8 cellular contexts compared by ENCODE assay signal in genomic region chr2:46297546-46298271, GRCh38. TPM values are rescaled to one million over a fixed set of nuclear protein-coding genes. Genes with fewer than 3 reads are reported as not detected.
DNase-seq lines count a peak whose midpoint lies in the region; ATAC-seq, FAIRE-seq and TF ChIP-seq lines count a peak whose summit lies in the region.

No MANE protein-coding gene starts in this region.

- FAIRE-seq in K562 (lab: Jason Lieb, UNC) (peak; percentile 11), kidney (lab: Jason Lieb, UNC) (no peak)

- POLR2A ChIA-PET in K562 (lab: Yijun Ruan, JAX), result interaction anchor here (0.5 to 1.5 kb wide), 10 partner anchors 11 to 318 kb away, joined by 3 to 16 read pairs (median 4); no protein-coding TSS in a partner anchor

- TSS peak; percentile 48 for BruUV-seq in K562 (replicated peaks; lab: Mats Ljungman, UMichigan)

- TF ChIP-seq EP300 in K562 (IDR thresholded peaks at IDR 0.05; ENCODE audit: low read length), result no peak

- H3K27ac ChIP-seq in K562 (ENCODE audit: extremely low read depth, low read depth, low read length), result peak overlapping the region; percentile 66; the same call in 2 of the 3 replicates
- peak overlapping the region; percentile 97 for H3K27ac ChIP-seq in kidney (ENCODE audit: low read depth in 2 of 2, low read length in 2 of 2)

- TF ChIP-seq CTCF in K562 (IDR thresholded peaks at IDR 0.05 in 2 of 3, conservative IDR thresholded peaks at IDR 0.05 in 1 of 3; ENCODE audit: insufficient read depth in 2 of 3, low read depth in 1 of 3, low read length in 3 of 3) (peak in 2 of 3 experiments; percentile 23 to 75; a peak in 2 of 6 replicates), kidney (IDR thresholded peaks at IDR 0.05; ENCODE audit: borderline replicate concordance, extremely low read depth, insufficient read depth) (no peak)

- no peak for TF ChIP-seq POLR2A in K562 (conservative IDR thresholded peaks at IDR 0.05)

- H3K4me3 ChIP-seq in K562 (peak overlapping the region; percentile 56), kidney (ENCODE audit: low read length in 2 of 2) (peak overlapping the region; percentile 86 to 92)

- peaks cover 4% of the 10 kb centered on the region for H3K9me1 ChIP-seq in K562 (ENCODE audit: control insufficient read depth, insufficient read depth, low read length)

- H3K4me2 ChIP-seq in K562 (ENCODE audit: insufficient read depth, low read length), result peak overlapping the region; percentile 80

- CTCF ChIA-PET in K562 (lab: Yijun Ruan, JAX; ENCODE audit: low intra/inter-chr PET ratio), result interaction anchor here (1.2 kb wide), 1 partner anchor 67 kb away, joined by 4 read pairs; no protein-coding TSS in a partner anchor

- in situ Hi-C loops in K562 (cut with MboI), result loop anchor here (5.0 kb wide), 1 partner anchor 70 kb away; no protein-coding TSS in a partner anchor

- H4K20me1 ChIP-seq in K562 (replicated peaks; ENCODE audit: control insufficient read depth, insufficient read depth, low read length), result peaks cover 8% of the 10 kb centered on the region

- H3K9me3 ChIP-seq in K562 (replicated peaks; ENCODE audit: control insufficient read depth, insufficient read depth, low read depth, low read length) (no peaks in the 10 kb centered on the region), kidney (ENCODE audit: control insufficient read depth in 1 of 2, low read length in 2 of 2) (no peaks in the 10 kb centered on the region)

- peak; percentile 29 to 43; a peak in 2 of 4 replicates for TF ChIP-seq RAD21 in K562 (CRISPR knock-in tag; conservative IDR thresholded peaks at IDR 0.05 in 1 of 2, IDR thresholded peaks at IDR 0.05 in 1 of 2)

- no peaks in the 10 kb centered on the region for H3K36me3 ChIP-seq in K562 (ENCODE audit: control insufficient read depth, insufficient read depth, low read length)
- H3K36me3 ChIP-seq in kidney (ENCODE audit: control insufficient read depth in 1 of 2, insufficient read depth in 2 of 2, low read length in 2 of 2), result peaks cover 0 to 4% of the 10 kb centered on the region in 2 donors

- DNase-seq in Ammon's horn (ENCODE audit: low spot score) (peak; percentile 5), HPDE6-E6E7 (ENCODE audit: extremely low spot score) (peak; percentile 73), T-helper 22 cell (ENCODE audit: low read depth) (peak; percentile 59), K562 (ENCODE audit: extremely low read depth in 1 of 4, low spot score in 3 of 4) (peak; percentile 75 to 87 (median 83)), kidney (peak; percentile 95)
- DNase-seq in stimulated activated CD4-positive, alpha-beta T cell treated with anti-CD3 and anti-CD28 coated beads, Interleukin-1b, Interleukin-23, amount 100 ng/mL, for 24 hours (ENCODE audit: low read depth in 4 of 4, low spot score in 1 of 4), result peak in 3 of 4 experiments; percentile 33 to 55 (median 40)

- under 1% methylated on average over 35 of the region's 65 CpGs for WGBS in K562 (ENCODE audit: insufficient coverage, low coverage, missing lambda C conversion rate)

- no peaks in the 10 kb centered on the region; the same call in 2 of the 3 replicates for H3K79me2 ChIP-seq in K562 (ENCODE audit: control insufficient read depth, insufficient read depth, low read length)

- H3K4me1 ChIP-seq in K562 (replicated peaks in 1 of 2; ENCODE audit: control insufficient read depth in 2 of 2, insufficient read depth in 2 of 2, low read length in 2 of 2) (peaks cover 16 to 39% of the 10 kb centered on the region in 2 experiments), kidney (ENCODE audit: control insufficient read depth in 1 of 2, insufficient read depth in 1 of 2, low read depth in 1 of 2, low read length in 2 of 2) (peaks cover 6 to 10% of the 10 kb centered on the region in 2 donors)

- peak overlapping the region; percentile 56 to 91 for H3K9ac ChIP-seq in K562 (ENCODE audit: insufficient read depth in 1 of 2, low read depth in 2 of 2, low read length in 2 of 2)
- H3K9ac ChIP-seq in kidney (ENCODE audit: low read length in 2 of 2), result peak overlapping the region; percentile 94 to 95

- peak overlapping the region; percentile 89 for H2AFZ ChIP-seq in K562 (ENCODE audit: low read depth, low read length)

- peaks cover 5 to 13% of the 10 kb centered on the region in 2 experiments; a peak in 3 of 5 replicates for H3K27me3 ChIP-seq in K562 (ENCODE audit: control insufficient read depth in 2 of 2, insufficient read depth in 2 of 2, low read length in 2 of 2)

- intact Hi-C loops in K562 (cut with micrococcal nuclease) (loop anchor here (1.0 to 10.0 kb wide), 4 partner anchors 43 to 283 kb away; no protein-coding TSS in a partner anchor), kidney (cut with DNase I) (no loop called here)

- ATAC-seq in GM19372 (IDR thresholded peaks at IDR 0.05; ENCODE audit: low read depth, unreplicated experiment) (peak; percentile 26), K562 (peak; percentile 68), HG03196 (IDR thresholded peaks at IDR 0.05; ENCODE audit: unreplicated experiment) (no peak)

TF ChIP-seq in K562, 482 proteins besides CTCF, POLR2A, EP300 and RAD21 (continues in another document):
- TF ChIP-seq MAFF (IDR thresholded peaks at IDR 0.05; ENCODE audit: low read length), result no peak
- 0 out of 2 replicates have a peak, but pooled peaks have one; percentile 42 for TF ChIP-seq ZFP91 (CRISPR knock-in tag; IDR thresholded peaks at IDR 0.05)
- no peak for TF ChIP-seq ATF2 (CRISPR knock-in tag; IDR thresholded peaks at IDR 0.05)
- no peak for TF ChIP-seq ZNF696 (CRISPR knock-in tag; conservative IDR thresholded peaks at IDR 0.05)
- TF ChIP-seq ZNF140 (CRISPR knock-in tag; IDR thresholded peaks at IDR 0.05), result no peak
- 0 out of 2 replicates have a peak, but pooled peaks have one; percentile 35 for TF ChIP-seq FOSL1 (tag; conservative IDR thresholded peaks at IDR 0.05)
- no peak for TF ChIP-seq HCFC1 (IDR thresholded peaks at IDR 0.05; ENCODE audit: low read depth, low read length)
- TF ChIP-seq, protein P1, sequence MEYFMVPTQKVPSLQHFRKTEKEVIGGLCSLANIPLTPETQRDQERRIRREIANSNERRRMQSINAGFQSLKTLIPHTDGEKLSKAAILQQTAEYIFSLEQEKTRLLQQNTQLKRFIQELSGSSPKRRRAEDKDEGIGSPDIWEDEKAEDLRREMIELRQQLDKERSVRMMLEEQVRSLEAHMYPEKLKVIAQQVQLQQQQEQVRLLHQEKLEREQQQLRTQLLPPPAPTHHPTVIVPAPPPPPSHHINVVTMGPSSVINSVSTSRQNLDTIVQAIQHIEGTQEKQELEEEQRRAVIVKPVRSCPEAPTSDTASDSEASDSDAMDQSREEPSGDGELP (CRISPR knock-in tag; IDR thresholded peaks at IDR 0.05; ENCODE audit: borderline replicate concordance), result peak; percentile 80

RNA-seq across cellular contexts. Expression of gene EPAS1, which starts 0.5 kb away (rescaled TPM):
- 16.7 and 39.1 TPM in 2 replicates for total RNA-seq in K562 (2011; cell fraction: chromatin; rRNA removed; ENCODE audit: low replicate concordance)
- total RNA-seq in K562 (2011; cell fraction: nucleolus; rRNA removed), result 11.2 and 15.0 TPM in 2 replicates
- total RNA-seq in K562 (2011; cell fraction: nucleoplasm; rRNA removed), result 13.9 and 14.0 TPM in 2 replicates
- total RNA-seq in K562 (2014; rRNA removed) (1.8 and 4.3 TPM in 2 replicates), K562 (2014; rRNA removed; fragmentation: Illumina TruSeq; extraction: Trizol) (2.6 and 4.1 TPM in 2 replicates), K562 (2015; rRNA removed; fragmentation: Illumina TruSeq; extraction: Trizol) (5.3 and 5.6 TPM in 2 replicates), K562 (2021) (9.9 and 11.2 TPM in 2 replicates), kidney (398 TPM)
- polyA plus RNA-seq in K562 (2011; rRNA removed) (4.1 and 14.1 TPM in 2 replicates), K562 (2014; fragmentation: Illumina TruSeq; extraction: Trizol) (4.6 and 6.2 TPM in 2 replicates), K562 (2014; fragmentation: Nextera tagmentation; extraction: Ambion mirVana) (under 1 TPM; 0.25 to 0.56 TPM), K562 (2014; rRNA removed) (2.9 and 3.6 TPM in 2 replicates), kidney (ENCODE audit: insufficient read depth, low read depth, low replicate concordance) (142 TPM)
- polyA plus RNA-seq in K562 (2011; cell fraction: cytosol; rRNA removed), result 3.4 and 4.8 TPM in 2 replicates
- polyA plus RNA-seq in K562 (2011; cell fraction: nucleus; rRNA removed), result 15.8 and 17.6 TPM in 2 replicates
- polyA plus RNA-seq in K562 (2012), result 13.3 and 35.0 TPM in 2 replicates
- polyA minus RNA-seq in K562 (2011; rRNA and poly(A)+ RNA removed), result 6.0 and 12.7 TPM in 2 replicates
- 6.8 and 16.1 TPM in 2 replicates for polyA minus RNA-seq in K562 (2011; cell fraction: cytosol; rRNA and poly(A)+ RNA removed)
- polyA minus RNA-seq in K562 (2011; cell fraction: nucleus; rRNA and poly(A)+ RNA removed), result 14.5 and 17.2 TPM in 2 replicates

Comparison
In these comparisons a context has a peak if more than half of its experiments do, and no peak if none do; other contexts are left out.
1. DNase-seq: peak in every context shown above with its lines; median percentile 95 in kidney; 83 in K562; 73 in HPDE6-E6E7; 59 in T-helper 22 cell; 40 in stimulated activated CD4-positive, alpha-beta T cell treated with anti-CD3 and anti-CD28 coated beads, Interleukin-1b, Interleukin-23, amount 100 ng/mL, for 24 hours; 5 in Ammon's horn.